Comparison of ENCODE assay signal across 9 cellular contexts in the genomic region with DNA sequence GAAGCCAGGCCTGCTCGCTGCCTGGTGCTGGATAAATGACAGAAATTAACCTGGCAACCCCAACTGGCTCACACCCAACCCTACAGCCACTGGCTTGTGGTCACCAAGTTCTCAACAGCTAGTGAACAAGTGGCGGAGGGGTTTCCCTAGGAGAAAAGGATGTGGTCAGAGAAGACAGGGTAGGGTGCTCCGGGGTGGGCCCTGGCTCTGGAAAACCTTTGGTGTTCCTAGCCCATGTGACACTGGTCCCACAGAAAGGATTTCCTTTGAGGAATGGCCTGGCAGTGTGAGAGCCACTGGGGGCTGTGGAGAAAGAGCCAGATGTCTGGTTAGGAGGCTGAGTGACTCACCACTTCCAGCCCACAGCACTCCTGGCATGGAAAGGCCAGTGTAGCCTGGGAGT.
DNase-seq lines count a peak whose midpoint lies in the region; TF ChIP-seq lines count a peak whose summit lies in the region.
"Had no signal": no experiment of that assay in that cellular context is flagged by ENCODE, and none has a peak within 500 bp of the region (broad histone marks: within the 10 kb centered on the region; RNA-seq: fewer than 3 reads in every experiment).

No MANE protein-coding gene starts in this region.

- H3K36me3 Mint-ChIP-seq in T-helper 1 cell treated with Interleukin-12 subunit alpha and Interleukin-12 subunit beta and Interleukin-4 antibody, amounts not matched to agents 30 μg/mL and 1 μg/mL, for 36 hours (ENCODE audit: low read depth): peaks cover 33% of the 10 kb centered on the region

- CTCF ChIA-PET in RWPE1 (lab: Yijun Ruan, JAX): interaction anchor here (0.6 kb wide), 2 partner anchors 24 to 55 kb away, joined by 3 read pairs; no protein-coding TSS in a partner anchor

- TF ChIP-seq CTCF in RWPE1 (conservative IDR thresholded peaks at IDR 0.05; ENCODE audit: low read depth): no peak

- no peaks in the 10 kb centered on the region for H3K27me3 Mint-ChIP-seq in T-helper 1 cell treated with Interleukin-12 subunit alpha and Interleukin-12 subunit beta and Interleukin-4 antibody, amounts not matched to agents 30 μg/mL and 1 μg/mL, for 36 hours (ENCODE audit: low read depth)
- H3K27me3 Mint-ChIP-seq: memory B cell had no signal

- peaks cover 57% of the 10 kb centered on the region for H3K4me1 Mint-ChIP-seq in T-helper 1 cell treated with Interleukin-12 subunit alpha and Interleukin-12 subunit beta and Interleukin-4 antibody, amounts not matched to agents 30 μg/mL and 1 μg/mL, for 36 hours (ENCODE audit: low read depth)

- peak overlapping the region; percentile 63 for H3K27ac Mint-ChIP-seq in T-helper 1 cell treated with Interleukin-12 subunit alpha and Interleukin-12 subunit beta and Interleukin-4 antibody, amounts not matched to agents 30 μg/mL and 1 μg/mL, for 36 hours

- no peak for DNase-seq in T-helper 1 cell
- DNase-seq in RWPE1 (ENCODE audit: low spot score): peak; percentile 80
- DNase-seq in fibroblast of peridontal ligament (ENCODE audit: extremely low read depth): peak; percentile 60
- DNase-seq in stimulated activated CD8-positive, alpha-beta memory T cell treated with anti-CD3 and anti-CD28 coated beads, Interleukin-4, amount 100 ng/mL, for 48 hours: peak; percentile 36
- DNase-seq in NCI-H1417 treated with DMSO at 0.1 percent for 48 hours (lab: John Stamatoyannopoulos, UW): no peak
- DNase-seq in NOMO-1 treated with DMSO at 0.1 percent for 48 hours (lab: John Stamatoyannopoulos, UW; ENCODE audit: unreplicated experiment): no peak
- DNase-seq in putamen (ENCODE audit: low spot score): no peak

- H3K9me3 Mint-ChIP-seq in T-helper 1 cell treated with Interleukin-12 subunit alpha and Interleukin-12 subunit beta and Interleukin-4 antibody, amounts not matched to agents 30 μg/mL and 1 μg/mL, for 36 hours: no peaks in the 10 kb centered on the region
- H3K9me3 Mint-ChIP-seq: memory B cell had no signal

- H3K4me3 Mint-ChIP-seq in T-helper 1 cell treated with Interleukin-12 subunit alpha and Interleukin-12 subunit beta and Interleukin-4 antibody, amounts not matched to agents 30 μg/mL and 1 μg/mL, for 36 hours: no peak overlapping the region
- H3K4me3 Mint-ChIP-seq: memory B cell had no signal

- POLR2A ChIA-PET in RWPE1 (lab: Yijun Ruan, JAX; ENCODE audit: low non-redundant PET): no interaction called here

- H3K27ac ChIP-seq in RWPE1: peak overlapping the region; percentile 94

Comparison
In these comparisons a context has a peak if more than half of its experiments do, and no peak if none do; other contexts are left out.
1. DNase-seq: peak in RWPE1 (single experiment), fibroblast of peridontal ligament (single experiment) and stimulated activated CD8-positive, alpha-beta memory T cell treated with anti-CD3 and anti-CD28 coated beads, Interleukin-4, amount 100 ng/mL, for 48 hours (single experiment); none in T-helper 1 cell (0 of 5), NCI-H1417 treated with DMSO at 0.1 percent for 48 hours (single experiment), NOMO-1 treated with DMSO at 0.1 percent for 48 hours (single experiment) and putamen (single experiment).